ENCODE assay signal across 24 cellular contexts in the genomic region with DNA sequence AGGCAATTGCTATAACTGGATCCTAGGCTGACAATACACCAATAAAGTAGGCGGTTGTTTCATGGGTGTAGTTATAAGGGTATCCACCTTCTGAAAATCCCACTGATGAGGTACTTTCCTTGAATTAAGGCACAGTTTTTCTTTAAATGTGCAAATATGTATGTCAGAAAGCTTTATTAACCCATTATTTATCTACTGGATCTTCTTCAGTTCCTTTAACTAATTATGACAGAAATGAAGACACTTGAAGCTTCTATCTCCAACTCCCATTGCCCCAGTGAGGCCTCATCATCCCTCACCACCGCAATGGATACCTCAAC.
DNase-seq lines count a peak whose midpoint lies in the region; ATAC-seq and TF ChIP-seq lines count a peak whose summit lies in the region.
"Had no signal": no experiment of that assay in that cellular context is flagged by ENCODE, and none has a peak within 500 bp of the region (broad histone marks: within the 10 kb centered on the region; RNA-seq: fewer than 3 reads in every experiment).

No MANE protein-coding gene starts in this region.

- no peaks in the 10 kb centered on the region for H3F3A ChIP-seq in DOHH2 (ENCODE audit: control insufficient read depth, insufficient read depth)

- no peak overlapping the region for H3K9ac ChIP-seq in OCI-LY3 (ENCODE audit: low read length)
- H3K9ac ChIP-seq: SK-N-SH had no signal

- H3K4me2 ChIP-seq in DOHH2 (ENCODE audit: low read length) (peak overlapping the region; percentile 14; the same call in 1 of the 2 replicates), OCI-LY3 (ENCODE audit: low read length) (peak overlapping the region; percentile 49)
- H3K4me2 ChIP-seq: GM23338, SK-N-SH had no signal

- no peaks in the 10 kb centered on the region for H3K36me3 ChIP-seq in DOHH2 (ENCODE audit: control insufficient read depth, low read length)
- H3K36me3 ChIP-seq in OCI-LY3 (replicated peaks; ENCODE audit: low read depth, low read length): no peaks in the 10 kb centered on the region

- no peaks in the 10 kb centered on the region for H3K79me2 ChIP-seq in DOHH2 (ENCODE audit: control insufficient read depth, low read length)
- H3K79me2 ChIP-seq in OCI-LY3 (ENCODE audit: low read length): no peaks in the 10 kb centered on the region

- ATAC-seq in GM19452 (IDR thresholded peaks at IDR 0.05; ENCODE audit: unreplicated experiment): peak; percentile 2
- ATAC-seq in stimulated activated memory B cell treated with anti-CD40 and anti-IgM and Interleukin-4, amounts not matched to agents 10 μg/mL and 1 μg/mL and 100 μg/mL, for 72 hours: no peak
- ATAC-seq in HG03097 (IDR thresholded peaks at IDR 0.05; ENCODE audit: low FRiP score, unreplicated experiment): no peak
- ATAC-seq: GM23338, HCT116, HepG2, PC-3, T-cell had no signal

- H3K27ac Mint-ChIP-seq in stimulated activated memory B cell treated with anti-CD40 and anti-IgM and Interleukin-4, amounts not matched to agents 10 μg/mL and 1 μg/mL and 100 μg/mL, for 72 hours: peak overlapping the region; percentile 77
- H3K27ac Mint-ChIP-seq: CD14-positive monocyte, GM23338 had no signal

- H3K27ac ChIP-seq in DOHH2 (ENCODE audit: low read depth, low read length): no peak overlapping the region
- H3K27ac ChIP-seq in OCI-LY3 (ENCODE audit: low read length): no peak overlapping the region

- H3K4me1 Mint-ChIP-seq in stimulated activated memory B cell treated with anti-CD40 and anti-IgM and Interleukin-4, amounts not matched to agents 10 μg/mL and 1 μg/mL and 100 μg/mL, for 72 hours: peaks cover 43% of the 10 kb centered on the region
- H3K4me1 Mint-ChIP-seq: GM23338 had no signal

- no peaks in the 10 kb centered on the region for H3K9me2 ChIP-seq in DOHH2 (replicated peaks; ENCODE audit: control insufficient read depth, low read length)
- H3K9me2 ChIP-seq: SK-N-SH had no signal

- H3K9me3 ChIP-seq in DOHH2 (ENCODE audit: control insufficient read depth, insufficient read depth, low read length) (no peaks in the 10 kb centered on the region), OCI-LY3 (ENCODE audit: insufficient read depth, low read length) (no peaks in the 10 kb centered on the region)
- H3K9me3 ChIP-seq: SK-N-SH had no signal

- peaks cover 11% of the 10 kb centered on the region for H3K4me1 ChIP-seq in DOHH2 (ENCODE audit: control insufficient read depth, low read length)
- H3K4me1 ChIP-seq in OCI-LY3 (ENCODE audit: low read length): peaks cover 31% of the 10 kb centered on the region

- H3K4me3 ChIP-seq in DOHH2 (ENCODE audit: low read length) (no peak overlapping the region), OCI-LY3 (ENCODE audit: low read length) (no peak overlapping the region)
- H3K4me3 ChIP-seq: GM23338 had no signal

- H3K9me3 Mint-ChIP-seq in stimulated activated memory B cell treated with anti-CD40 and anti-IgM and Interleukin-4, amounts not matched to agents 10 μg/mL and 1 μg/mL and 100 μg/mL, for 72 hours: no peaks in the 10 kb centered on the region
- H3K9me3 Mint-ChIP-seq: GM23338, T-cell had no signal

- H3K4me3 Mint-ChIP-seq in stimulated activated memory B cell treated with anti-CD40 and anti-IgM and Interleukin-4, amounts not matched to agents 10 μg/mL and 1 μg/mL and 100 μg/mL, for 72 hours: no peak overlapping the region
- H3K4me3 Mint-ChIP-seq: CD14-positive monocyte, GM23338, T-cell had no signal

- peaks cover 71% of the 10 kb centered on the region for H3K27me3 Mint-ChIP-seq in stimulated activated memory B cell treated with anti-CD40 and anti-IgM and Interleukin-4, amounts not matched to agents 10 μg/mL and 1 μg/mL and 100 μg/mL, for 72 hours
- H3K27me3 Mint-ChIP-seq: T-cell had no signal

- H2AFZ ChIP-seq in OCI-LY3 (ENCODE audit: low read depth, low read length): no peak overlapping the region
- H2AFZ ChIP-seq: GM23338 had no signal

- H3K27me3 ChIP-seq in DOHH2 (ENCODE audit: control insufficient read depth, low read length): peaks cover 14% of the 10 kb centered on the region
- peaks cover 79% of the 10 kb centered on the region for H3K27me3 ChIP-seq in OCI-LY3 (ENCODE audit: low read depth, low read length)

- DNase-seq in glomerular visceral epithelial cell (ENCODE audit: extremely low spot score) (no peak), SKM-1 treated with dmso at 0.1 percent for 144 hours (lab: John Stamatoyannopoulos, UW; ENCODE audit: unreplicated experiment) (no peak)
- DNase-seq: DMS 273 treated with DMSO at 0.1 percent for 48 hours; GDM1; KBM-7; NCI-H1105 treated with DMSO at 0.1 percent for 48 hours; NCI-H1694; NCI-H2081 treated with DMSO at 0.1 percent for 48 hours; NCI-H446 treated with DMSO at 0.1 percent for 48 hours; NK-92 treated with Interleukin-12 subunit alpha and Interleukin-12 subunit beta, amount 100 ng/mL, for 24 hours; PC-3; RPMI8226; SHP77 treated with DMSO at 0.1 percent for 48 hours; SK-N-SH; T-cell had no signal

- no peaks in the 10 kb centered on the region for H4K20me1 ChIP-seq in DOHH2 (ENCODE audit: control insufficient read depth, insufficient read depth, low read depth, low read length)
- peaks cover 52% of the 10 kb centered on the region for H4K20me1 ChIP-seq in OCI-LY3 (ENCODE audit: insufficient read depth, low read length)

- TF ChIP-seq CTCF in DOHH2 (IDR thresholded peaks at IDR 0.05; ENCODE audit: low read depth, low read length, poor library complexity, severe bottlenecking) (no peak), OCI-LY3 (IDR thresholded peaks at IDR 0.05; ENCODE audit: low read depth, low read length) (no peak)

- no peaks in the 10 kb centered on the region for H3K36me3 Mint-ChIP-seq in stimulated activated memory B cell treated with anti-CD40 and anti-IgM and Interleukin-4, amounts not matched to agents 10 μg/mL and 1 μg/mL and 100 μg/mL, for 72 hours
- H3K36me3 Mint-ChIP-seq: CD14-positive monocyte, T-cell had no signal
